In genomic region chr4:158319880-158320279, GRCh38 we compare ENCODE assay signal across 3 cellular contexts.
"Had no signal": no experiment of that assay in that cellular context is flagged by ENCODE, and none has a peak within 500 bp of the region (broad histone marks: within the 10 kb centered on the region; RNA-seq: fewer than 3 reads in every experiment).

No MANE protein-coding gene starts in this region.

- ATAC-seq: GM12878 had no signal

- DNase-seq: GDM1, GF-D8 had no signal

- H3K4me3 ChIP-seq: GM12878 had no signal
